In the genomic region with DNA sequence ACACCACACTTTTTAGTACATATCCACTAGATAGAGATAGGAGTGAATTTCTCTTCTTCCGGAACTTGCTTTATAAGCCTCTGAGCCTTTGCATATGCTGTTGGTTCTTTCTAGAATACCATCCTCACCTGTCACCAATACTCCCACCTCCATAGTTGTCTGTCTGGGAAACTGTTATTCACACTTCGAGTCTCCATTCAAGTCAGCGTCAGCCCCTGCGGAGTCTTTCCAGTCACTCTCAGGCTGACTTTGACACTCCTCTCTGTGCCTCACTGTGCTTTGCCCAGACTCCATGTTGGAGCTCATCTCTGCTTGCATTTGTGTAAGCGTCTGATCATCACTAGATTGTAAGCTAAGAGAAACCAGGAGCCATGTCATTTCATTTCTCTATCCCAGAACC, we compare ENCODE assay signal across 36 cellular contexts.
"Had no signal": no experiment of that assay in that cellular context is flagged by ENCODE, and none has a peak within 500 bp of the region (broad histone marks: within the 10 kb centered on the region; RNA-seq: fewer than 3 reads in every experiment).

No MANE protein-coding gene starts in this region.

- H3K36me3 ChIP-seq: MG63 had no signal

- DNase-seq: Karpas-422, Kasumi-1, KG1, MG63, MM.1S, MV-4-11, NCI-H1048, NCI-H1092, NCI-H1092 treated with DMSO at 0.1 percent for 48 hours, NCI-H1105, NCI-H1105 treated with DMSO at 0.1 percent for 48 hours, NCI-H1417, NCI-H1417 treated with DMSO at 0.1 percent for 48 hours, NCI-H1436, NCI-H1436 treated with DMSO at 0.1 percent for 48 hours, NCI-H146, NCI-H1694, NCI-H1694 treated with DMSO at 0.1 percent for 48 hours, NCI-H187, NCI-H187 treated with DMSO at 0.1 percent for 48 hours, NCI-H1930, NCI-H2029, NCI-H2029 treated with DMSO at 0.1 percent for 48 hours, NCI-H2081, NCI-H2081 treated with DMSO at 0.1 percent for 48 hours, NCI-H2107, NCI-H2171, NCI-H2171 treated with DMSO at 0.1 percent for 48 hours, NCI-H2227 treated with DMSO at 0.1 percent for 48 hours, NCI-H226, NCI-H345, NCI-H446, NCI-H446 treated with DMSO at 0.1 percent for 48 hours, NCI-H510A, NCI-H510A treated with DMSO at 0.1 percent for 48 hours had no signal

- H3K4me3 ChIP-seq: MG63 had no signal

- H3K4me2 ChIP-seq: KMS-11 had no signal

- H3K27ac ChIP-seq: KMS-11 had no signal

- H3K9me3 ChIP-seq: MG63 had no signal
